ENCODE assay signal across 1 cellular context in genomic region chr4:35163189-35163588, GRCh38.
TF ChIP-seq lines count a peak whose summit lies in the region.

No MANE protein-coding gene starts in this region.

TF ChIP-seq in GM12878, 131 proteins besides CTCF, POLR2A, EP300 and RAD21 (continued from another document):
- TF ChIP-seq RELB (IDR thresholded peaks at IDR 0.05; ENCODE audit: low read depth) (no peak), KDM1A (IDR thresholded peaks at IDR 0.05; ENCODE audit: borderline replicate concordance) (no peak), MTA2 (IDR thresholded peaks at IDR 0.05; ENCODE audit: low read depth) (no peak), E4F1 (IDR thresholded peaks at IDR 0.05; ENCODE audit: borderline replicate concordance, partially characterized antibody) (no peak), CEBPZ (IDR thresholded peaks at IDR 0.05; ENCODE audit: low read depth, low read length) (no peak), ATF3 (IDR thresholded peaks at IDR 0.05; ENCODE audit: borderline replicate concordance, extremely low read depth, low read depth, low read length) (no peak), ZNF217 (IDR thresholded peaks at IDR 0.05) (no peak), CEBPB (IDR thresholded peaks at IDR 0.05; ENCODE audit: borderline replicate concordance in 1 of 2, low read depth in 2 of 2, low read length in 2 of 2) (no peak)
